ENCODE assay signal across 1 cellular context in the genomic region with DNA sequence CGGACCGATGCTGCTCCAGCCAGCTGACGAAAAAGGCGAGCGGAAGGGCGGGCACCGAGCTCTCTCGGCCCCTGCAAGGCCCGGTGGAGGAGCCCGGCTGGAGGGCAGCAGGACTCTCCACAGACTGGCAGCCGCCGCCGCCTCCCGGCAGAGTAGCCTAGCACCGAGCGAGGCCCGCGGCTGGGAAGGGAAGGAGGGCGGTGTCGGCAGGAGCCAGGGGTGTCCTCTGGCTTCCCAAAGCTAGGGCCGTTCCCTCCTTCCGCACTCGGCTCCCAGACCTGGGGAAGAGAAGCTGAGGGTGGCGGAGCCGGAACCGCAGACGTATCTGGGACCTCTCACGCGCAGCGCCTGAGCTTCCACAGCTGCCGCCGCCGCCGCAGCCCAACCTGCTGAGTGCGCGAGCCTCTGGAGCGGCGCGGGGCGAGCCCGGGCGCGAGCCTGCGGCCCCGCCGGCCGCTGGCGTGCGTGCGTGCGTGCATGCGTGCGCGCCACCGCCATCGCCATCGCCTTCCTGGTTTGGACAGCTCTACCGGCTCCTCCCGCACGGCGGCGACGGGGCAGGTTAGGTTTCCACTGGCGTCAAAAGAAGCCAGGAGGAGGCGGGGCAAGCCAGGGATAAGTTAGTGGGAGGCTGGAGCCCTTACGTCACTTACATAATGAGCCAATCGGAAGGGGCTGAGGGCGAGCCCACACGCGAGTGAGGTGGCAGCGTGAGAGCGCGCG.
A peak's percentile ranks its signal among the peaks of the same experiment; 100 is the strongest.
TF ChIP-seq lines count a peak whose summit lies in the region.

RAB6A (minus strand) TSS at position 395 of the 723 bp plus-strand sequence. CDS start 439 bp downstream, outside the sequence.

TF ChIP-seq in K562, 482 proteins besides CTCF, POLR2A, EP300 and RAD21 (continued from another document and continues in another):
- TF ChIP-seq, protein P1, sequence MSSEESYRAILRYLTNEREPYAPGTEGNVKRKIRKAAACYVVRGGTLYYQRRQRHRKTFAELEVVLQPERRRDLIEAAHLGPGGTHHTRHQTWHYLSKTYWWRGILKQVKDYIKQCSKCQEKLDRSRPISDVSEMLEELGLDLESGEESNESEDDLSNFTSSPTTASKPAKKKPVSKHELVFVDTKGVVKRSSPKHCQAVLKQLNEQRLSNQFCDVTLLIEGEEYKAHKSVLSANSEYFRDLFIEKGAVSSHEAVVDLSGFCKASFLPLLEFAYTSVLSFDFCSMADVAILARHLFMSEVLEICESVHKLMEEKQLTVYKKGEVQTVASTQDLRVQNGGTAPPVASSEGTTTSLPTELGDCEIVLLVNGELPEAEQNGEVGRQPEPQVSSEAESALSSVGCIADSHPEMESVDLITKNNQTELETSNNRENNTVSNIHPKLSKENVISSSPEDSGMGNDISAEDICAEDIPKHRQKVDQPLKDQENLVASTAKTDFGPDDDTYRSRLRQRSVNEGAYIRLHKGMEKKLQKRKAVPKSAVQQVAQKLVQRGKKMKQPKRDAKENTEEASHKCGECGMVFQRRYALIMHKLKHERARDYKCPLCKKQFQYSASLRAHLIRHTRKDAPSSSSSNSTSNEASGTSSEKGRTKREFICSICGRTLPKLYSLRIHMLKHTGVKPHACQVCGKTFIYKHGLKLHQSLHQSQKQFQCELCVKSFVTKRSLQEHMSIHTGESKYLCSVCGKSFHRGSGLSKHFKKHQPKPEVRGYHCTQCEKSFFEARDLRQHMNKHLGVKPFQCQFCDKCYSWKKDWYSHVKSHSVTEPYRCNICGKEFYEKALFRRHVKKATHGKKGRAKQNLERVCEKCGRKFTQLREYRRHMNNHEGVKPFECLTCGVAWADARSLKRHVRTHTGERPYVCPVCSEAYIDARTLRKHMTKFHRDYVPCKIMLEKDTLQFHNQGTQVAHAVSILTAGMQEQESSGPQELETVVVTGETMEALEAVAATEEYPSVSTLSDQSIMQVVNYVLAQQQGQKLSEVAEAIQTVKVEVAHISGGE (CRISPR knock-in tag; IDR thresholded peaks at IDR 0.05): peak in 1 of 3 experiments; percentile 79; a peak in 2 of 6 replicates
- TF ChIP-seq ZNF12 (CRISPR knock-in tag; IDR thresholded peaks at IDR 0.05) (no peak), COPS2 (conservative IDR thresholded peaks at IDR 0.05) (no peak), TFE3 (CRISPR knock-in tag; IDR thresholded peaks at IDR 0.05) (no peak), CHD1 (IDR thresholded peaks at IDR 0.05; ENCODE audit: low read length) (peak; percentile 71), FOXM1 (IDR thresholded peaks at IDR 0.05; ENCODE audit: low read depth) (no peak), FOXM1 (CRISPR knock-in tag; IDR thresholded peaks at IDR 0.05; ENCODE audit: low read depth) (no peak; the same call in 1 of the 2 replicates), HDGF (IDR thresholded peaks at IDR 0.05) (no peak), ZSCAN32 (CRISPR knock-in tag; IDR thresholded peaks at IDR 0.05) (no peak), RBM14 (IDR thresholded peaks at IDR 0.05; ENCODE audit: borderline replicate concordance, insufficient read depth, low read depth, low read length) (0 out of 2 replicates have a peak, but pooled peaks have one; percentile 42), RNF2 (IDR thresholded peaks at IDR 0.05) (no peak), CSDE1 (IDR thresholded peaks at IDR 0.05) (no peak), GATAD2A (IDR thresholded peaks at IDR 0.05) (no peak), HES1 (IDR thresholded peaks at IDR 0.05; ENCODE audit: low read depth) (no peak; the same call in 1 of the 2 replicates), KLF16 (IDR thresholded peaks at IDR 0.05) (peak; percentile 34; the same call in 1 of the 2 replicates), MECOM (CRISPR knock-in tag; IDR thresholded peaks at IDR 0.05) (no peak), YBX1 (IDR thresholded peaks at IDR 0.05) (no peak), CHD2 (IDR thresholded peaks at IDR 0.05; ENCODE audit: low read depth, low read length) (peak; percentile 79; the same call in 1 of the 2 replicates), EP400 (IDR thresholded peaks at IDR 0.05) (peak; percentile 84), GATA2 (CRISPR knock-in tag; IDR thresholded peaks at IDR 0.05) (no peak), NFATC3 (IDR thresholded peaks at IDR 0.05) (peak; percentile 62; the same call in 1 of the 2 replicates), POLR2AphosphoS5 (IDR thresholded peaks at IDR 0.05; ENCODE audit: control insufficient read depth, insufficient read depth, low read depth, low read length) (peak; percentile 59; the same call in 1 of the 2 replicates), MEIS2 (IDR thresholded peaks at IDR 0.05; ENCODE audit: partially characterized antibody) (peak; percentile 77), SMARCA5 (IDR thresholded peaks at IDR 0.05) (no peak), ZNF76 (CRISPR knock-in tag; IDR thresholded peaks at IDR 0.05; ENCODE audit: borderline replicate concordance) (no peak), ZNF311 (CRISPR knock-in tag; IDR thresholded peaks at IDR 0.05) (no peak), NR0B1 (IDR thresholded peaks at IDR 0.05; ENCODE audit: partially characterized antibody) (no peak)
- TF ChIP-seq, protein P2, sequence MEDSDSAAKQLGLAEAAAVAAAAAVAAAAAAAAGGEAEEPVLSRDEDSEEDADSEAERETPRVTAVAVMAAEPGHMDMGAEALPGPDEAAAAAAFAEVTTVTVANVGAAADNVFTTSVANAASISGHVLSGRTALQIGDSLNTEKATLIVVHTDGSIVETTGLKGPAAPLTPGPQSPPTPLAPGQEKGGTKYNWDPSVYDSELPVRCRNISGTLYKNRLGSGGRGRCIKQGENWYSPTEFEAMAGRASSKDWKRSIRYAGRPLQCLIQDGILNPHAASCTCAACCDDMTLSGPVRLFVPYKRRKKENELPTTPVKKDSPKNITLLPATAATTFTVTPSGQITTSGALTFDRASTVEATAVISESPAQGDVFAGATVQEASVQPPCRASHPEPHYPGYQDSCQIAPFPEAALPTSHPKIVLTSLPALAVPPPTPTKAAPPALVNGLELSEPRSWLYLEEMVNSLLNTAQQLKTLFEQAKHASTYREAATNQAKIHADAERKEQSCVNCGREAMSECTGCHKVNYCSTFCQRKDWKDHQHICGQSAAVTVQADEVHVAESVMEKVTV (CRISPR knock-in tag; IDR thresholded peaks at IDR 0.05): no peak
- TF ChIP-seq, protein P3, sequence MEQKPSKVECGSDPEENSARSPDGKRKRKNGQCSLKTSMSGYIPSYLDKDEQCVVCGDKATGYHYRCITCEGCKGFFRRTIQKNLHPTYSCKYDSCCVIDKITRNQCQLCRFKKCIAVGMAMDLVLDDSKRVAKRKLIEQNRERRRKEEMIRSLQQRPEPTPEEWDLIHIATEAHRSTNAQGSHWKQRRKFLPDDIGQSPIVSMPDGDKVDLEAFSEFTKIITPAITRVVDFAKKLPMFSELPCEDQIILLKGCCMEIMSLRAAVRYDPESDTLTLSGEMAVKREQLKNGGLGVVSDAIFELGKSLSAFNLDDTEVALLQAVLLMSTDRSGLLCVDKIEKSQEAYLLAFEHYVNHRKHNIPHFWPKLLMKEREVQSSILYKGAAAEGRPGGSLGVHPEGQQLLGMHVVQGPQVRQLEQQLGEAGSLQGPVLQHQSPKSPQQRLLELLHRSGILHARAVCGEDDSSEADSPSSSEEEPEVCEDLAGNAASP (IDR thresholded peaks at IDR 0.05): no peak
- TF ChIP-seq, protein P4, sequence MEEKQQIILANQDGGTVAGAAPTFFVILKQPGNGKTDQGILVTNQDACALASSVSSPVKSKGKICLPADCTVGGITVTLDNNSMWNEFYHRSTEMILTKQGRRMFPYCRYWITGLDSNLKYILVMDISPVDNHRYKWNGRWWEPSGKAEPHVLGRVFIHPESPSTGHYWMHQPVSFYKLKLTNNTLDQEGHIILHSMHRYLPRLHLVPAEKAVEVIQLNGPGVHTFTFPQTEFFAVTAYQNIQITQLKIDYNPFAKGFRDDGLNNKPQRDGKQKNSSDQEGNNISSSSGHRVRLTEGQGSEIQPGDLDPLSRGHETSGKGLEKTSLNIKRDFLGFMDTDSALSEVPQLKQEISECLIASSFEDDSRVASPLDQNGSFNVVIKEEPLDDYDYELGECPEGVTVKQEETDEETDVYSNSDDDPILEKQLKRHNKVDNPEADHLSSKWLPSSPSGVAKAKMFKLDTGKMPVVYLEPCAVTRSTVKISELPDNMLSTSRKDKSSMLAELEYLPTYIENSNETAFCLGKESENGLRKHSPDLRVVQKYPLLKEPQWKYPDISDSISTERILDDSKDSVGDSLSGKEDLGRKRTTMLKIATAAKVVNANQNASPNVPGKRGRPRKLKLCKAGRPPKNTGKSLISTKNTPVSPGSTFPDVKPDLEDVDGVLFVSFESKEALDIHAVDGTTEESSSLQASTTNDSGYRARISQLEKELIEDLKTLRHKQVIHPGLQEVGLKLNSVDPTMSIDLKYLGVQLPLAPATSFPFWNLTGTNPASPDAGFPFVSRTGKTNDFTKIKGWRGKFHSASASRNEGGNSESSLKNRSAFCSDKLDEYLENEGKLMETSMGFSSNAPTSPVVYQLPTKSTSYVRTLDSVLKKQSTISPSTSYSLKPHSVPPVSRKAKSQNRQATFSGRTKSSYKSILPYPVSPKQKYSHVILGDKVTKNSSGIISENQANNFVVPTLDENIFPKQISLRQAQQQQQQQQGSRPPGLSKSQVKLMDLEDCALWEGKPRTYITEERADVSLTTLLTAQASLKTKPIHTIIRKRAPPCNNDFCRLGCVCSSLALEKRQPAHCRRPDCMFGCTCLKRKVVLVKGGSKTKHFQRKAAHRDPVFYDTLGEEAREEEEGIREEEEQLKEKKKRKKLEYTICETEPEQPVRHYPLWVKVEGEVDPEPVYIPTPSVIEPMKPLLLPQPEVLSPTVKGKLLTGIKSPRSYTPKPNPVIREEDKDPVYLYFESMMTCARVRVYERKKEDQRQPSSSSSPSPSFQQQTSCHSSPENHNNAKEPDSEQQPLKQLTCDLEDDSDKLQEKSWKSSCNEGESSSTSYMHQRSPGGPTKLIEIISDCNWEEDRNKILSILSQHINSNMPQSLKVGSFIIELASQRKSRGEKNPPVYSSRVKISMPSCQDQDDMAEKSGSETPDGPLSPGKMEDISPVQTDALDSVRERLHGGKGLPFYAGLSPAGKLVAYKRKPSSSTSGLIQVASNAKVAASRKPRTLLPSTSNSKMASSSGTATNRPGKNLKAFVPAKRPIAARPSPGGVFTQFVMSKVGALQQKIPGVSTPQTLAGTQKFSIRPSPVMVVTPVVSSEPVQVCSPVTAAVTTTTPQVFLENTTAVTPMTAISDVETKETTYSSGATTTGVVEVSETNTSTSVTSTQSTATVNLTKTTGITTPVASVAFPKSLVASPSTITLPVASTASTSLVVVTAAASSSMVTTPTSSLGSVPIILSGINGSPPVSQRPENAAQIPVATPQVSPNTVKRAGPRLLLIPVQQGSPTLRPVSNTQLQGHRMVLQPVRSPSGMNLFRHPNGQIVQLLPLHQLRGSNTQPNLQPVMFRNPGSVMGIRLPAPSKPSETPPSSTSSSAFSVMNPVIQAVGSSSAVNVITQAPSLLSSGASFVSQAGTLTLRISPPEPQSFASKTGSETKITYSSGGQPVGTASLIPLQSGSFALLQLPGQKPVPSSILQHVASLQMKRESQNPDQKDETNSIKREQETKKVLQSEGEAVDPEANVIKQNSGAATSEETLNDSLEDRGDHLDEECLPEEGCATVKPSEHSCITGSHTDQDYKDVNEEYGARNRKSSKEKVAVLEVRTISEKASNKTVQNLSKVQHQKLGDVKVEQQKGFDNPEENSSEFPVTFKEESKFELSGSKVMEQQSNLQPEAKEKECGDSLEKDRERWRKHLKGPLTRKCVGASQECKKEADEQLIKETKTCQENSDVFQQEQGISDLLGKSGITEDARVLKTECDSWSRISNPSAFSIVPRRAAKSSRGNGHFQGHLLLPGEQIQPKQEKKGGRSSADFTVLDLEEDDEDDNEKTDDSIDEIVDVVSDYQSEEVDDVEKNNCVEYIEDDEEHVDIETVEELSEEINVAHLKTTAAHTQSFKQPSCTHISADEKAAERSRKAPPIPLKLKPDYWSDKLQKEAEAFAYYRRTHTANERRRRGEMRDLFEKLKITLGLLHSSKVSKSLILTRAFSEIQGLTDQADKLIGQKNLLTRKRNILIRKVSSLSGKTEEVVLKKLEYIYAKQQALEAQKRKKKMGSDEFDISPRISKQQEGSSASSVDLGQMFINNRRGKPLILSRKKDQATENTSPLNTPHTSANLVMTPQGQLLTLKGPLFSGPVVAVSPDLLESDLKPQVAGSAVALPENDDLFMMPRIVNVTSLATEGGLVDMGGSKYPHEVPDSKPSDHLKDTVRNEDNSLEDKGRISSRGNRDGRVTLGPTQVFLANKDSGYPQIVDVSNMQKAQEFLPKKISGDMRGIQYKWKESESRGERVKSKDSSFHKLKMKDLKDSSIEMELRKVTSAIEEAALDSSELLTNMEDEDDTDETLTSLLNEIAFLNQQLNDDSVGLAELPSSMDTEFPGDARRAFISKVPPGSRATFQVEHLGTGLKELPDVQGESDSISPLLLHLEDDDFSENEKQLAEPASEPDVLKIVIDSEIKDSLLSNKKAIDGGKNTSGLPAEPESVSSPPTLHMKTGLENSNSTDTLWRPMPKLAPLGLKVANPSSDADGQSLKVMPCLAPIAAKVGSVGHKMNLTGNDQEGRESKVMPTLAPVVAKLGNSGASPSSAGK (IDR thresholded peaks at IDR 0.05): no peak
